Comparison of ENCODE assay signal across 14 cellular contexts in the genomic region with DNA sequence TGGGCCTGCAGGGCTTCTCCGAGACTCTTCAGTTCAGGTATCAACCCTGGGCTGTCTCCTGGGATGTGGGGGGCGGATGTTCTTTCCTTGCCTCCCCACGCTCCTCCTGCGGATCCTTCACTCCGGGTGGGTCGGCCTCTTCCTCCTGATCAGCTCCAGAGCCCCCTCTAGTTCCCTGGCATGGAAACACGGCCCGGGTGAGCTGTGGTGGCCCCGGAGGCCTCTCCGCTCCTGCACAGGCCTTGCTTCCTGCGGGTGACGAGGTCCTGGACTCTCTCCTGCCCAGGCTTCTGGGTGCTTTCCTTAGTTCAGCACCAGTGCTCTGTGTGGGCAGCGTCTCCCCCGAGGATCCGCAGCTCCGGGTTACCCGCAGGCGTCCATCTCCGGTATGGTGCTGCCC. TPM values are rescaled to one million over a fixed set of nuclear protein-coding genes. Genes with fewer than 3 reads are reported as not detected.
"Had no signal": no experiment of that assay in that cellular context is flagged by ENCODE, and none has a peak within 500 bp of the region (broad histone marks: within the 10 kb centered on the region; RNA-seq: fewer than 3 reads in every experiment).

No MANE protein-coding gene starts in this region.

RNA-seq across cellular contexts. Expression of a gene that starts 3.9 kb away (rescaled TPM):
- total RNA-seq: stomach, subcutaneous adipose tissue, suprapubic skin, temporal lobe, testis, thoracic aorta, thyroid gland, transverse colon, upper lobe of left lung, upper lobe of right lung, ureter, urinary bladder, uterus, vagina had no signal
- polyA plus RNA-seq: stomach, urinary bladder had no signal

RNA-seq across cellular contexts. Expression of a gene that starts 12.9 kb away (rescaled TPM):
- total RNA-seq: subcutaneous adipose tissue, suprapubic skin, temporal lobe, testis, thoracic aorta, upper lobe of left lung, upper lobe of right lung, ureter, urinary bladder, uterus, vagina had no signal
- polyA plus RNA-seq: urinary bladder had no signal
